In genomic region chr10:110876000-110876399, GRCh38 we compare ENCODE assay signal across 20 cellular contexts. TPM values are rescaled to one million over a fixed set of nuclear protein-coding genes. Genes with fewer than 3 reads are reported as not detected.
DNase-seq lines count a peak whose midpoint lies in the region; ATAC-seq, FAIRE-seq and TF ChIP-seq lines count a peak whose summit lies in the region.
"Had no signal": no experiment of that assay in that cellular context is flagged by ENCODE, and none has a peak within 500 bp of the region (broad histone marks: within the 10 kb centered on the region; RNA-seq: fewer than 3 reads in every experiment).

No MANE protein-coding gene starts in this region.

- no peaks in the 10 kb centered on the region for H3F3A ChIP-seq in smooth muscle cell (ENCODE audit: low read depth)

- no peaks in the 10 kb centered on the region for H3K36me3 ChIP-seq in breast epithelium
- no peaks in the 10 kb centered on the region for H3K36me3 ChIP-seq in smooth muscle cell (ENCODE audit: low read depth)
- H3K36me3 ChIP-seq in HepG2 (replicated peaks in 1 of 2; ENCODE audit: control insufficient read depth in 1 of 2, insufficient read depth in 2 of 2, low read length in 2 of 2), result peaks cover 2 to 21% of the 10 kb centered on the region in 2 experiments
- H3K36me3 ChIP-seq: thoracic aorta had no signal

- no peak for TF ChIP-seq POLR2A in breast epithelium (IDR thresholded peaks at IDR 0.05)
- no peak for TF ChIP-seq POLR2A in HepG2 (IDR thresholded peaks at IDR 0.05; ENCODE audit: insufficient read depth in 1 of 2, low read depth in 2 of 2, low read length in 2 of 2)

- no peak for ATAC-seq in HepG2

- no peaks in the 10 kb centered on the region for H3K27me3 ChIP-seq in breast epithelium
- no peaks in the 10 kb centered on the region for H3K27me3 ChIP-seq in smooth muscle cell (ENCODE audit: low read depth)
- H3K27me3 ChIP-seq in HepG2 (ENCODE audit: control insufficient read depth in 1 of 2, insufficient read depth in 2 of 2, low read length in 2 of 2), result no peaks in the 10 kb centered on the region
- H3K27me3 ChIP-seq: BLaER1 treated with 17β-estradiol and CSF1 and Interleukin-3, amounts not matched to agents 10 nM and 100 nM had no signal

- intact Hi-C loops in breast epithelium (cut with DNase I; ENCODE audit: low total_unique reads), result loop anchor here (10.0 kb wide), 1 partner anchor 131 kb away; no protein-coding TSS in a partner anchor
- intact Hi-C loops in HepG2 (cut with micrococcal nuclease; ENCODE audit: unreplicated experiment), result no loop called here

- H3K79me2 ChIP-seq in smooth muscle cell (ENCODE audit: low read depth), result peaks cover 62% of the 10 kb centered on the region
- peaks cover 30% of the 10 kb centered on the region for H3K79me2 ChIP-seq in HepG2 (ENCODE audit: insufficient read depth, low read length)

- no peak for FAIRE-seq in HepG2 (lab: Jason Lieb, UNC)

- no TSS peak for BruUV-seq in HepG2 (replicated peaks; lab: Mats Ljungman, UMichigan)

- no peak for TF ChIP-seq RAD21 in HepG2 (CRISPR knock-in tag; IDR thresholded peaks at IDR 0.05)

- DNase-seq in NCI-H82 (lab: John Stamatoyannopoulos, UW) (peak; percentile 5), NCI-H82 treated with DMSO at 0.1 percent for 48 hours (lab: John Stamatoyannopoulos, UW; ENCODE audit: unreplicated experiment) (no peak), NCI-H69 (lab: John Stamatoyannopoulos, UW) (peak; percentile 3), breast epithelium (ENCODE audit: low spot score in 2 of 2) (no peak), smooth muscle cell (lab: John Stamatoyannopoulos, UW; ENCODE audit: unreplicated experiment) (no peak), OCI-M2 (lab: John Stamatoyannopoulos, UW; ENCODE audit: unreplicated experiment) (no peak), HepG2 (ENCODE audit: low spot score) (no peak), NCI-H524 (lab: John Stamatoyannopoulos, UW) (no peak)
- DNase-seq: activated CD4-positive, alpha-beta T cell treated with anti-CD3 and anti-CD28 coated beads, Interleukin-2, amount 50 U/mL, for 4 hours; amniotic stem cell; DMS79; effector CD8-positive, alpha-beta T cell; glutamatergic neuron; NCI-H1694; NCI-H345; posterior cingulate gyrus; stimulated activated CD4-positive, alpha-beta T cell treated with anti-CD3 and anti-CD28 coated beads, Interleukin-4, amount 100 ng/mL, for 4 hours had no signal

- POLR2A ChIA-PET in HepG2 (lab: Yijun Ruan, JAX), result interaction anchor here (1.6 kb wide), 1 partner anchor 30 kb away, joined by 6 read pairs; no protein-coding TSS in a partner anchor

- peak overlapping the region in 2 of 3 donors; percentile 21 to 98 for H3K4me3 ChIP-seq in breast epithelium
- peak overlapping the region; percentile 79 for H3K4me3 ChIP-seq in smooth muscle cell
- H3K4me3 ChIP-seq in HepG2 (replicated peaks in 1 of 3; ENCODE audit: insufficient read depth in 1 of 3, low read depth in 2 of 3, low read length in 3 of 3), result no peak overlapping the region
- H3K4me3 ChIP-seq: BLaER1 treated with 17β-estradiol and CSF1 and Interleukin-3, amounts not matched to agents 10 nM and 100 nM; skin epidermis; thoracic aorta had no signal

- H3K9ac ChIP-seq in smooth muscle cell (ENCODE audit: low read depth) (no peak overlapping the region), HepG2 (ENCODE audit: insufficient read depth, low read depth, low read length) (no peak overlapping the region)

- no peaks in the 10 kb centered on the region for H3K4me1 ChIP-seq in breast epithelium
- H3K4me1 ChIP-seq in smooth muscle cell (ENCODE audit: low read depth), result peaks cover 23% of the 10 kb centered on the region
- H3K4me1 ChIP-seq in HepG2 (ENCODE audit: insufficient read depth, low read length), result peaks cover 34% of the 10 kb centered on the region

- H3K27ac ChIP-seq in breast epithelium (peak overlapping the region in 1 of 2 donors; percentile 38), smooth muscle cell (ENCODE audit: low read depth) (no peak overlapping the region), HepG2 (ENCODE audit: extremely low read length, insufficient read depth, low read length) (no peak overlapping the region)
- H3K27ac ChIP-seq: BLaER1 treated with 17β-estradiol and CSF1 and Interleukin-3, amounts not matched to agents 10 nM and 100 nM; thoracic aorta had no signal

- H2AFZ ChIP-seq in smooth muscle cell (ENCODE audit: low read depth) (no peak overlapping the region), HepG2 (ENCODE audit: low read length) (no peak overlapping the region)

- 87% methylated on average over 2 of the region's 2 CpGs for WGBS in smooth muscle cell (ENCODE audit: low lambda C conversion rate)
- WGBS in HepG2 (ENCODE audit: low lambda C conversion rate), result 95% methylated on average over 2 of the region's 2 CpGs

- TF ChIP-seq CTCF in breast epithelium (IDR thresholded peaks at IDR 0.05) (no peak), smooth muscle cell (IDR thresholded peaks at IDR 0.05; ENCODE audit: borderline replicate concordance, insufficient read depth, poor library complexity, severe bottlenecking) (no peak), HepG2 (CRISPR knock-in tag; IDR thresholded peaks at IDR 0.05) (no peak)

- H3K4me2 ChIP-seq in smooth muscle cell (no peak overlapping the region), HepG2 (ENCODE audit: low read depth, low read length) (no peak overlapping the region)

- in situ Hi-C loops in HepG2 (cut with HindIII; ENCODE audit: extremely low pct_ligation_motif_present, low pct_unique_long_range_greater_than_20kb), result loop anchor here (25.0 kb wide), 1 partner anchor 264 kb away; no protein-coding TSS in a partner anchor

- CTCF ChIA-PET in HepG2 (lab: Yijun Ruan, JAX; ENCODE audit: low intra/inter-chr PET ratio, low total read pairs), result no interaction called here

- H4K20me1 ChIP-seq in smooth muscle cell (ENCODE audit: low read depth) (peaks cover 61% of the 10 kb centered on the region), HepG2 (ENCODE audit: insufficient read depth, low read length) (peaks cover 6% of the 10 kb centered on the region; the same call in 1 of the 2 replicates)

- TF ChIP-seq EP300 in HepG2 (IDR thresholded peaks at IDR 0.05; ENCODE audit: low read depth in 2 of 2, low read length in 2 of 2) (no peak), HepG2 (CRISPR knock-in tag; IDR thresholded peaks at IDR 0.05; ENCODE audit: borderline replicate concordance) (no peak)

- H3K9me3 ChIP-seq in breast epithelium, result no peaks in the 10 kb centered on the region
- no peaks in the 10 kb centered on the region for H3K9me3 ChIP-seq in smooth muscle cell (replicated peaks; ENCODE audit: low read depth)
- no peaks in the 10 kb centered on the region for H3K9me3 ChIP-seq in HepG2 (ENCODE audit: low read length)
- H3K9me3 ChIP-seq: BLaER1 treated with 17β-estradiol and CSF1 and Interleukin-3, amounts not matched to agents 10 nM and 100 nM; thoracic aorta had no signal

RNA-seq across cellular contexts. Expression of gene PDCD4, which starts 4.3 kb away (rescaled TPM):
- 100 to 1,000 TPM; 101 to 319 (median 161) TPM for total RNA-seq in breast epithelium
- total RNA-seq in smooth muscle cell, result 67.0 and 73.5 TPM in 2 replicates
- 124 and 141 TPM in 2 replicates for polyA plus RNA-seq in smooth muscle cell
- 56.2 and 92.8 TPM in 2 replicates for total RNA-seq in HepG2 (2016; rRNA removed; fragmentation: Illumina TruSeq; extraction: Trizol)
- total RNA-seq in HepG2 (2016; cell fraction: cytosol; rRNA removed; fragmentation: Illumina TruSeq; extraction: Trizol; ENCODE audit: low read depth), result 16.2 and 22.3 TPM in 2 replicates
- total RNA-seq in HepG2 (2016; cell fraction: insoluble cytoplasmic fraction; rRNA removed; fragmentation: Illumina TruSeq; extraction: Trizol), result 63.2 and 84.9 TPM in 2 replicates
- 12.3 and 13.7 TPM in 2 replicates for total RNA-seq in HepG2 (2016; cell fraction: membrane; rRNA removed; fragmentation: Illumina TruSeq; extraction: Trizol)
- 30.6 and 42.1 TPM in 2 replicates for total RNA-seq in HepG2 (2016; cell fraction: nucleus; rRNA removed; fragmentation: Illumina TruSeq; extraction: Trizol)
- 22.4 and 22.8 TPM in 2 replicates for polyA plus RNA-seq in HepG2 (2011; rRNA removed)
- 7.6 and 12.9 TPM in 2 replicates for polyA plus RNA-seq in HepG2 (2011; cell fraction: cytosol; rRNA removed)
- polyA plus RNA-seq in HepG2 (2011; cell fraction: nucleus; rRNA removed), result 8.4 and 13.8 TPM in 2 replicates
- 50.1 and 77.6 TPM in 2 replicates for polyA plus RNA-seq in HepG2 (2012)
- polyA plus RNA-seq in HepG2 (2016; cell fraction: cytosol; fragmentation: Illumina TruSeq; extraction: Trizol; ENCODE audit: low read depth), result 2.7 and 4.0 TPM in 2 replicates
- polyA plus RNA-seq in HepG2 (2016; cell fraction: insoluble cytoplasmic fraction; fragmentation: Illumina TruSeq; extraction: Trizol; ENCODE audit: low read depth), result 112 and 113 TPM in 2 replicates
- polyA plus RNA-seq in HepG2 (2016; cell fraction: membrane; fragmentation: Illumina TruSeq; extraction: Trizol; ENCODE audit: low read depth), result 9.3 and 9.7 TPM in 2 replicates
- polyA plus RNA-seq in HepG2 (2016; cell fraction: nucleus; fragmentation: Illumina TruSeq; extraction: Trizol; ENCODE audit: insufficient read depth, low read depth), result 58.0 and 60.5 TPM in 2 replicates
- polyA minus RNA-seq in HepG2 (2011; rRNA and poly(A)+ RNA removed; ENCODE audit: low replicate concordance), result 3.8 and 12.7 TPM in 2 replicates
- 19.9 and 36.2 TPM in 2 replicates for polyA minus RNA-seq in HepG2 (2011; cell fraction: cytosol; rRNA and poly(A)+ RNA removed)
- 50.6 and 51.0 TPM in 2 replicates for polyA minus RNA-seq in HepG2 (2011; cell fraction: nucleus; rRNA and poly(A)+ RNA removed)

RNA-seq across cellular contexts. Expression of gene BBIP1, which starts 43.0 kb away (rescaled TPM):
- 10 to 100 TPM; 20.0 to 35.0 (median 23.6) TPM for total RNA-seq in breast epithelium
- total RNA-seq in smooth muscle cell, result 19.5 and 22.3 TPM in 2 replicates
- 17.8 and 26.3 TPM in 2 replicates for polyA plus RNA-seq in smooth muscle cell
- total RNA-seq in HepG2 (2016; rRNA removed; fragmentation: Illumina TruSeq; extraction: Trizol), result 24.1 and 28.9 TPM in 2 replicates
- 17.3 and 20.0 TPM in 2 replicates for total RNA-seq in HepG2 (2016; cell fraction: cytosol; rRNA removed; fragmentation: Illumina TruSeq; extraction: Trizol; ENCODE audit: low read depth)
- total RNA-seq in HepG2 (2016; cell fraction: insoluble cytoplasmic fraction; rRNA removed; fragmentation: Illumina TruSeq; extraction: Trizol), result 19.7 and 29.5 TPM in 2 replicates
- 32.7 and 33.9 TPM in 2 replicates for total RNA-seq in HepG2 (2016; cell fraction: membrane; rRNA removed; fragmentation: Illumina TruSeq; extraction: Trizol)
- total RNA-seq in HepG2 (2016; cell fraction: nucleus; rRNA removed; fragmentation: Illumina TruSeq; extraction: Trizol), result 16.5 and 17.2 TPM in 2 replicates
- polyA plus RNA-seq in HepG2 (2011; rRNA removed), result 12.2 and 18.3 TPM in 2 replicates
- 5.5 and 7.5 TPM in 2 replicates for polyA plus RNA-seq in HepG2 (2011; cell fraction: cytosol; rRNA removed)
- polyA plus RNA-seq in HepG2 (2011; cell fraction: nucleus; rRNA removed), result 12.1 and 13.9 TPM in 2 replicates
- polyA plus RNA-seq in HepG2 (2012), result 19.6 and 27.5 TPM in 2 replicates
- polyA plus RNA-seq in HepG2 (2016; cell fraction: cytosol; fragmentation: Illumina TruSeq; extraction: Trizol; ENCODE audit: low read depth), result 21.3 and 22.3 TPM in 2 replicates
- polyA plus RNA-seq in HepG2 (2016; cell fraction: insoluble cytoplasmic fraction; fragmentation: Illumina TruSeq; extraction: Trizol; ENCODE audit: low read depth), result 30.5 and 34.8 TPM in 2 replicates
- polyA plus RNA-seq in HepG2 (2016; cell fraction: membrane; fragmentation: Illumina TruSeq; extraction: Trizol; ENCODE audit: low read depth), result 27.9 and 29.7 TPM in 2 replicates
- 21.6 and 32.5 TPM in 2 replicates for polyA plus RNA-seq in HepG2 (2016; cell fraction: nucleus; fragmentation: Illumina TruSeq; extraction: Trizol; ENCODE audit: insufficient read depth, low read depth)
- 3.9 and 7.4 TPM in 2 replicates for polyA minus RNA-seq in HepG2 (2011; rRNA and poly(A)+ RNA removed; ENCODE audit: low replicate concordance)
- 6.7 and 7.0 TPM in 2 replicates for polyA minus RNA-seq in HepG2 (2011; cell fraction: cytosol; rRNA and poly(A)+ RNA removed)
- 30.1 and 40.0 TPM in 2 replicates for polyA minus RNA-seq in HepG2 (2011; cell fraction: nucleus; rRNA and poly(A)+ RNA removed)

RNA-seq across cellular contexts. Expression of gene SHOC2, which starts 43.4 kb away (rescaled TPM):
- total RNA-seq in breast epithelium (10 to 100 TPM; 60.3 to 69.7 (median 65.9) TPM), smooth muscle cell (45.1 and 54.4 TPM in 2 replicates), HepG2 (2016; rRNA removed; fragmentation: Illumina TruSeq; extraction: Trizol) (25.5 and 44.4 TPM in 2 replicates)
- polyA plus RNA-seq in smooth muscle cell (19.3 and 22.7 TPM in 2 replicates), HepG2 (2011; rRNA removed) (8.0 and 8.6 TPM in 2 replicates)
- total RNA-seq in HepG2 (2016; cell fraction: cytosol; rRNA removed; fragmentation: Illumina TruSeq; extraction: Trizol; ENCODE audit: low read depth), result 33.4 and 34.4 TPM in 2 replicates
- total RNA-seq in HepG2 (2016; cell fraction: insoluble cytoplasmic fraction; rRNA removed; fragmentation: Illumina TruSeq; extraction: Trizol), result 24.6 and 39.6 TPM in 2 replicates
- 39.5 and 52.4 TPM in 2 replicates for total RNA-seq in HepG2 (2016; cell fraction: membrane; rRNA removed; fragmentation: Illumina TruSeq; extraction: Trizol)
- total RNA-seq in HepG2 (2016; cell fraction: nucleus; rRNA removed; fragmentation: Illumina TruSeq; extraction: Trizol), result 23.1 and 27.2 TPM in 2 replicates
- polyA plus RNA-seq in HepG2 (2011; cell fraction: cytosol; rRNA removed), result 3.7 and 6.8 TPM in 2 replicates
- polyA plus RNA-seq in HepG2 (2011; cell fraction: nucleus; rRNA removed), result 2.9 and 3.6 TPM in 2 replicates
- 11.5 and 12.7 TPM in 2 replicates for polyA plus RNA-seq in HepG2 (2012)
- 2.5 and 2.6 TPM in 2 replicates for polyA plus RNA-seq in HepG2 (2016; cell fraction: cytosol; fragmentation: Illumina TruSeq; extraction: Trizol; ENCODE audit: low read depth)
- 27.0 and 31.6 TPM in 2 replicates for polyA plus RNA-seq in HepG2 (2016; cell fraction: insoluble cytoplasmic fraction; fragmentation: Illumina TruSeq; extraction: Trizol; ENCODE audit: low read depth)
- 10.5 and 11.0 TPM in 2 replicates for polyA plus RNA-seq in HepG2 (2016; cell fraction: membrane; fragmentation: Illumina TruSeq; extraction: Trizol; ENCODE audit: low read depth)
- polyA plus RNA-seq in HepG2 (2016; cell fraction: nucleus; fragmentation: Illumina TruSeq; extraction: Trizol; ENCODE audit: insufficient read depth, low read depth), result 13.1 and 13.4 TPM in 2 replicates
- polyA minus RNA-seq in HepG2 (2011; rRNA and poly(A)+ RNA removed; ENCODE audit: low replicate concordance), result 8.5 and 16.0 TPM in 2 replicates
- polyA minus RNA-seq in HepG2 (2011; cell fraction: cytosol; rRNA and poly(A)+ RNA removed), result 17.3 and 24.5 TPM in 2 replicates
- polyA minus RNA-seq in HepG2 (2011; cell fraction: nucleus; rRNA and poly(A)+ RNA removed), result 56.1 and 58.2 TPM in 2 replicates

Comparison
In these comparisons a context has a peak if more than half of its experiments do, and no peak if none do; other contexts are left out.
1. DNase-seq: peak in NCI-H82 (single experiment) and NCI-H69 (single experiment); none in NCI-H82 treated with DMSO at 0.1 percent for 48 hours (single experiment), breast epithelium (0 of 2), smooth muscle cell (single experiment), OCI-M2 (single experiment), HepG2 (single experiment) and NCI-H524 (0 of 2).
2. H3K4me3 ChIP-seq: peak in breast epithelium (2 of 3) and smooth muscle cell (single experiment); none in HepG2 (0 of 3).